In genomic region chr7:150787321-150788281, GRCh38 we compare ENCODE assay signal across 9 cellular contexts. TPM values are rescaled to one million over a fixed set of nuclear protein-coding genes. Genes with fewer than 3 reads are reported as not detected.
DNase-seq lines count a peak whose midpoint lies in the region; ATAC-seq and TF ChIP-seq lines count a peak whose summit lies in the region.
"Had no signal": no experiment of that assay in that cellular context is flagged by ENCODE, and none has a peak within 500 bp of the region (broad histone marks: within the 10 kb centered on the region; RNA-seq: fewer than 3 reads in every experiment).

No MANE protein-coding gene starts in this region.

- DNase-seq in NCI-H1694 treated with DMSO at 0.1 percent for 48 hours (lab: John Stamatoyannopoulos, UW) (peak; percentile 11), NCI-H1694 (lab: John Stamatoyannopoulos, UW) (no peak), left lobe of liver (ENCODE audit: low spot score) (no peak), NCI-H2081 (lab: John Stamatoyannopoulos, UW) (no peak), T-helper 9 cell (no peak)
- no peak for DNase-seq in stimulated activated naive CD8-positive, alpha-beta T cell treated with anti-CD3 and anti-CD28 coated beads, Interleukin-15, Interleukin-2, amounts not matched to agents 100 U/mL and 50 U/mL, for 24 hours

- peak overlapping the region; percentile 69 for H3K27ac ChIP-seq in urinary bladder (ENCODE audit: low read depth)
- H3K27ac ChIP-seq: A549 had no signal

- WGBS in urinary bladder: 36% methylated on average over 10 of the region's 10 CpGs

- H3K4me3 ChIP-seq in urinary bladder (ENCODE audit: low read depth, low read length): no peak overlapping the region
- H3K4me3 ChIP-seq: A549 had no signal

- ATAC-seq in SK-N-SH treated with all-trans-retinoic acid at 6 μM for 48 hours: peak; percentile 67
- ATAC-seq in left lobe of liver: peak; percentile 3
- no peak for ATAC-seq in stimulated activated naive CD8-positive, alpha-beta T cell treated with anti-CD3 and anti-CD28 coated beads, Interleukin-15, Interleukin-2, amounts not matched to agents 100 U/mL and 50 U/mL, for 24 hours

- H3K36me3 ChIP-seq in urinary bladder (ENCODE audit: insufficient read depth): no peaks in the 10 kb centered on the region

- H3K4me1 ChIP-seq in urinary bladder (ENCODE audit: insufficient read depth): no peaks in the 10 kb centered on the region

TF ChIP-seq in SK-N-SH treated with all-trans-retinoic acid at 6 μM for 48 hours, 23 proteins besides CTCF, POLR2A, EP300 and RAD21:
- TF ChIP-seq RARB (CRISPR knock-in tag; IDR thresholded peaks at IDR 0.05) (no peak), ISL1 (CRISPR knock-in tag; IDR thresholded peaks at IDR 0.05) (peak; percentile 50; the same call in 1 of the 2 replicates), ZFP3 (CRISPR knock-in tag; IDR thresholded peaks at IDR 0.05) (0 out of 2 replicates have a peak, but pooled peaks have one; percentile 67), ARNTL (CRISPR knock-in tag; IDR thresholded peaks at IDR 0.05; ENCODE audit: borderline replicate concordance, low read depth) (no peak), PPARA (CRISPR knock-in tag; IDR thresholded peaks at IDR 0.05; ENCODE audit: borderline replicate concordance) (no peak), ZC3H10 (CRISPR knock-in tag; IDR thresholded peaks at IDR 0.05) (no peak), TSHZ2 (CRISPR knock-in tag; IDR thresholded peaks at IDR 0.05) (peak; percentile 80; the same call in 1 of the 2 replicates), BACH2 (CRISPR knock-in tag; IDR thresholded peaks at IDR 0.05; ENCODE audit: borderline replicate concordance) (no peak), ZNF565 (CRISPR knock-in tag; conservative IDR thresholded peaks at IDR 0.05; ENCODE audit: low read depth) (peak; percentile 81; the same call in 1 of the 2 replicates), TOX (CRISPR knock-in tag; IDR thresholded peaks at IDR 0.05; ENCODE audit: borderline replicate concordance) (no peak), TCF4 (CRISPR knock-in tag; IDR thresholded peaks at IDR 0.05; ENCODE audit: borderline replicate concordance) (peak; percentile 80), CREB5 (CRISPR knock-in tag; IDR thresholded peaks at IDR 0.05; ENCODE audit: low read depth) (peak; percentile 7; the same call in 1 of the 2 replicates), SNAI2 (CRISPR knock-in tag; IDR thresholded peaks at IDR 0.05) (0 out of 2 replicates have a peak, but pooled peaks have one; percentile 43), ESRRG (CRISPR knock-in tag; IDR thresholded peaks at IDR 0.05) (peak; percentile 26; the same call in 1 of the 2 replicates), ZFP30 (CRISPR knock-in tag; IDR thresholded peaks at IDR 0.05) (0 out of 2 replicates have a peak, but pooled peaks have one; percentile 31), ZNF70 (CRISPR knock-in tag; IDR thresholded peaks at IDR 0.05) (peak; percentile 81), CSRNP3 (CRISPR knock-in tag; IDR thresholded peaks at IDR 0.05) (no peak), ZNF8 (CRISPR knock-in tag; IDR thresholded peaks at IDR 0.05) (peak; percentile 6)

RNA-seq across cellular contexts. Expression of gene TMEM176B, which starts 12.6 kb away (rescaled TPM):
- total RNA-seq in left lobe of liver (906 TPM), urinary bladder (59.4 TPM)
- 84.0 TPM for polyA plus RNA-seq in urinary bladder

RNA-seq across cellular contexts. Expression of gene TMEM176A, which starts 13.0 kb away (rescaled TPM):
- total RNA-seq in left lobe of liver: 449 TPM
- total RNA-seq in urinary bladder: 20.8 TPM
- 56.1 TPM for polyA plus RNA-seq in urinary bladder

RNA-seq across cellular contexts. Expression of gene GIMAP5, which starts 50.4 kb away (rescaled TPM):
- total RNA-seq in left lobe of liver (3.7 TPM), urinary bladder (25.6 TPM)
- polyA plus RNA-seq in urinary bladder: 24.3 TPM
- polyA plus RNA-seq: A549 had no signal

Comparison
In these comparisons a context has a peak if more than half of its experiments do, and no peak if none do; other contexts are left out.
1. RNA of gene TMEM176B, which starts 12.6 kb away (total RNA-seq): 906 TPM in left lobe of liver (single experiment); 59.4 TPM in urinary bladder (single experiment); every median in the first group is over 10 times any median in the second.
2. RNA of gene TMEM176A, which starts 13.0 kb away (total RNA-seq): 449 TPM in left lobe of liver (single experiment); 20.8 TPM in urinary bladder (single experiment); every median in the first group is over 10 times any median in the second.